Comparison of ENCODE assay signal across 19 cellular contexts in the genomic region with DNA sequence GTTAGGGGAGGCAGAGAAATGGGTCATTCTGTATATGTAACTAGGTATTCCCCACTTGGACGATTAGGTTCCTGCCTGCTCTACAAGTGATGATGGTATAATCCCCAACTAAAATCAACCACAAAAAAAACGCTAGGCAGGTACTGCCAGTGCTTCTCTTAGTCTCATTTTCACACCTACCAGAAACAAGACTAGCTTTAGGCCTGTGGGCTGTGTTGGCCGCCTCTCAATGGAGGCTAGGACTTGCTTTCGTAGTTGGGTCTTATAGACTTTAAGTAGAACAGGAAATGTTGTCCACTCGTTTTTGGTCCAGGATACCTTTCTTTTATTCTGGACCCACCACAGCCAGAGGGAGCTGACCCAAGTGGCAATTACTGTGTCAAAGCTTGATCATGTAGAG.
"Had no signal": no experiment of that assay in that cellular context is flagged by ENCODE, and none has a peak within 500 bp of the region (broad histone marks: within the 10 kb centered on the region; RNA-seq: fewer than 3 reads in every experiment).

No MANE protein-coding gene starts in this region.

- H3K4me1 Mint-ChIP-seq: nephron had no signal

- H3K4me3 Mint-ChIP-seq: nephron, T-cell had no signal

- H3K4me2 ChIP-seq: smooth muscle cell had no signal

- H3K4me3 ChIP-seq: breast epithelium, prostate gland, smooth muscle cell, stomach, testis had no signal

- H3K4me1 ChIP-seq: breast epithelium had no signal

- DNase-seq: activated CD4-positive, alpha-beta T cell treated with anti-CD3 and anti-CD28 coated beads, Interleukin-2, amount 50 U/mL, for 4 hours; activated gamma-delta T cell treated with Interleukin-2 at 50 U/mL for 16 hours; aorta; cerebellar nuclear complex; effector CD8-positive, alpha-beta T cell; glutamatergic neuron; mesendoderm; nucleus accumbens; right cardiac atrium; stomach; T-cell; T-helper 9 cell; testis had no signal

- ATAC-seq: activated CD4-positive, CD25-positive, alpha-beta regulatory T cell treated with anti-CD3 and anti-CD28 coated beads, Interleukin-2, amount 50 U/mL, for 24 hours; right cardiac atrium; T-cell had no signal

- H3K27ac Mint-ChIP-seq: nephron, T-cell had no signal

- H3K27ac ChIP-seq: breast epithelium, foreskin keratinocyte, prostate gland, stomach, testis had no signal

- H3K27me3 ChIP-seq: breast epithelium, foreskin keratinocyte, stomach, testis had no signal

- H3K36me3 ChIP-seq: breast epithelium, prostate gland, stomach had no signal

- H3K9me3 ChIP-seq: breast epithelium, prostate gland, stomach, testis had no signal

- H3K36me3 Mint-ChIP-seq: T-cell had no signal

- H3K9me3 Mint-ChIP-seq: nephron, T-cell had no signal
